In genomic region chr6:152746172-152746553, GRCh38 we compare ENCODE assay signal across 1 cellular context.
TF ChIP-seq lines count a peak whose summit lies in the region.

No MANE protein-coding gene starts in this region.

TF ChIP-seq in IMR-90, 13 proteins besides CTCF, POLR2A, EP300 and RAD21 (continued from another document):
- TF ChIP-seq NFE2L2 (IDR thresholded peaks at IDR 0.05; ENCODE audit: low read depth, low read length): no peak
